17 cellular contexts compared by ENCODE assay signal in genomic region chr18:22223961-22224322, GRCh38. TPM values are rescaled to one million over a fixed set of nuclear protein-coding genes. Genes with fewer than 3 reads are reported as not detected.
"Had no signal": no experiment of that assay in that cellular context is flagged by ENCODE, and none has a peak within 500 bp of the region (broad histone marks: within the 10 kb centered on the region; RNA-seq: fewer than 3 reads in every experiment).

No MANE protein-coding gene starts in this region.

- ATAC-seq: naive thymus-derived CD8-positive, alpha-beta T cell had no signal

- H3K27me3 Mint-ChIP-seq: activated B cell treated with CpG ODN at 0.5 μM for 24 hours; activated CD8-positive, alpha-beta T cell treated with anti-CD3 and anti-CD28 coated beads for 36 hours; activated naive CD4-positive, alpha-beta T cell treated with anti-CD3 and anti-CD28 coated beads, Interleukin-2, amount 50 U/mL, for 24 hours had no signal

- H3K4me3 Mint-ChIP-seq: activated B cell treated with CpG ODN at 0.5 μM for 24 hours; activated CD8-positive, alpha-beta T cell treated with anti-CD3 and anti-CD28 coated beads for 36 hours; activated naive CD4-positive, alpha-beta T cell treated with anti-CD3 and anti-CD28 coated beads, Interleukin-2, amount 50 U/mL, for 24 hours; stimulated activated memory B cell treated with anti-CD40 and anti-IgM and Interleukin-4, amounts not matched to agents 10 μg/mL and 1 μg/mL and 100 μg/mL, for 72 hours had no signal

- DNase-seq: activated B cell treated with CpG ODN at 0.5 μM for 24 hours; activated effector memory CD4-positive, alpha-beta T cell treated with anti-CD3 and anti-CD28 coated beads, Interleukin-2, amount 50 U/mL, for 16 hours; central memory CD4-positive, alpha-beta T cell; effector CD8-positive, alpha-beta T cell; midbrain; naive thymus-derived CD8-positive, alpha-beta T cell; stimulated activated CD4-positive, alpha-beta T cell treated with anti-CD3 and anti-CD28 coated beads, Interleukin-2, amount 100 ng/mL, for 48 hours; T-helper 2 cell had no signal

- H3K4me1 ChIP-seq: body of pancreas, pancreas, vagina had no signal

- H3K27ac ChIP-seq: body of pancreas, lower lobe of right lung, pancreas, vagina had no signal

- H3K36me3 Mint-ChIP-seq: activated naive CD4-positive, alpha-beta T cell treated with anti-CD3 and anti-CD28 coated beads, Interleukin-2, amount 50 U/mL, for 24 hours; naive thymus-derived CD8-positive, alpha-beta T cell; stimulated activated memory B cell treated with anti-CD40 and anti-IgM and Interleukin-4, amounts not matched to agents 10 μg/mL and 1 μg/mL and 100 μg/mL, for 72 hours had no signal

- H3K4me3 ChIP-seq: body of pancreas, lower lobe of right lung, pancreas, thyroid gland, vagina had no signal

- H3K4me1 Mint-ChIP-seq: activated B cell treated with CpG ODN at 0.5 μM for 24 hours; activated naive CD4-positive, alpha-beta T cell treated with anti-CD3 and anti-CD28 coated beads, Interleukin-2, amount 50 U/mL, for 24 hours; stimulated activated memory B cell treated with anti-CD40 and anti-IgM and Interleukin-4, amounts not matched to agents 10 μg/mL and 1 μg/mL and 100 μg/mL, for 72 hours had no signal

- H3K27me3 ChIP-seq: body of pancreas, pancreas, thyroid gland, vagina had no signal

- H3K27ac Mint-ChIP-seq: activated B cell treated with CpG ODN at 0.5 μM for 24 hours; activated CD8-positive, alpha-beta T cell treated with anti-CD3 and anti-CD28 coated beads for 36 hours; activated naive CD4-positive, alpha-beta T cell treated with anti-CD3 and anti-CD28 coated beads, Interleukin-2, amount 50 U/mL, for 24 hours; stimulated activated memory B cell treated with anti-CD40 and anti-IgM and Interleukin-4, amounts not matched to agents 10 μg/mL and 1 μg/mL and 100 μg/mL, for 72 hours had no signal

- H3K36me3 ChIP-seq: lower lobe of right lung, pancreas, thyroid gland, vagina had no signal

- H3K9me3 ChIP-seq: body of pancreas, lower lobe of right lung, pancreas, thyroid gland, vagina had no signal

- FAIRE-seq: pancreas, TTC549 had no signal

- H3K9me3 Mint-ChIP-seq: activated B cell treated with CpG ODN at 0.5 μM for 24 hours; activated CD8-positive, alpha-beta T cell treated with anti-CD3 and anti-CD28 coated beads for 36 hours; naive thymus-derived CD8-positive, alpha-beta T cell; stimulated activated memory B cell treated with anti-CD40 and anti-IgM and Interleukin-4, amounts not matched to agents 10 μg/mL and 1 μg/mL and 100 μg/mL, for 72 hours had no signal

RNA-seq across cellular contexts. Expression of gene GATA6, which starts 54.6 kb away (rescaled TPM):
- total RNA-seq: activated B cell treated with CpG ODN at 0.5 μM for 24 hours; activated CD8-positive, alpha-beta T cell treated with anti-CD3 and anti-CD28 coated beads for 36 hours had no signal
